Comparison of ENCODE assay signal across 9 cellular contexts in genomic region chr1:21586926-21587601, GRCh38.
A peak's percentile ranks its signal among the peaks of the same experiment; 100 is the strongest.
DNase-seq lines count a peak whose midpoint lies in the region; ATAC-seq and TF ChIP-seq lines count a peak whose summit lies in the region.
"Had no signal": no experiment of that assay in that cellular context is flagged by ENCODE, and none has a peak within 500 bp of the region (broad histone marks: within the 10 kb centered on the region; RNA-seq: fewer than 3 reads in every experiment).

No MANE protein-coding gene starts in this region.

- DNase-seq in EL (peak; percentile 97), RWPE1 (ENCODE audit: low spot score) (peak; percentile 87), foreskin keratinocyte (peak; percentile 42 to 58), ovary (peak in 3 of 5 donors; percentile 28 to 57 (median 30)), NCI-H345 treated with DMSO at 0.1 percent for 48 hours (lab: John Stamatoyannopoulos, UW; ENCODE audit: unreplicated experiment) (no peak), NCI-H146 treated with DMSO at 0.1 percent for 48 hours (lab: John Stamatoyannopoulos, UW; ENCODE audit: unreplicated experiment) (no peak), GF-D8 (lab: John Stamatoyannopoulos, UW) (no peak)

- POLR2A ChIA-PET in RWPE1 (lab: Yijun Ruan, JAX; ENCODE audit: low non-redundant PET) = no interaction called here

- WGBS in ovary, 3 donors = 21 to 22% (median 22%) methylated on average over 24 of the region's 24 CpGs

- H3K36me3 ChIP-seq in ovary = no peaks in the 10 kb centered on the region

- H3K27me3 ChIP-seq in foreskin keratinocyte (peaks cover 12% of the 10 kb centered on the region), ovary (no peaks in the 10 kb centered on the region)

- H3K4me3 ChIP-seq in ovary = no peak overlapping the region

- H3K9me3 ChIP-seq in ovary = no peaks in the 10 kb centered on the region

- intact Hi-C loops in ovary (cut with DNase I) = no loop called here

- H3K4me1 ChIP-seq in foreskin keratinocyte = no peaks in the 10 kb centered on the region
- no peaks in the 10 kb centered on the region for H3K4me1 ChIP-seq in ovary (ENCODE audit: insufficient read depth)

- H3K27ac ChIP-seq in RWPE1 (peak overlapping the region; percentile 33), foreskin keratinocyte (no peak overlapping the region), ovary (no peak overlapping the region)

- TF ChIP-seq CTCF in RWPE1 (conservative IDR thresholded peaks at IDR 0.05; ENCODE audit: low read depth) = no peak
- no peak for TF ChIP-seq CTCF in foreskin keratinocyte (conservative IDR thresholded peaks at IDR 0.05)
- TF ChIP-seq CTCF in ovary (IDR thresholded peaks at IDR 0.05) = no peak

- ATAC-seq in foreskin keratinocyte (peak; percentile 78), GM18517 (IDR thresholded peaks at IDR 0.05; ENCODE audit: unreplicated experiment) (no peak)
- ATAC-seq: activated T-helper 17 cell treated with anti-CD3 and anti-CD28 coated beads, Interleukin-2, amount 50 U/mL, for 72 hours had no signal

- TF ChIP-seq EP300 in ovary (IDR thresholded peaks at IDR 0.05) = no peak

- TF ChIP-seq POLR2A in ovary (IDR thresholded peaks at IDR 0.05) = no peak

- CTCF ChIA-PET in RWPE1 (lab: Yijun Ruan, JAX) = interaction anchor here (0.6 to 0.8 kb wide), 2 partner anchors 19 to 48 kb away, joined by 3 to 4 read pairs; no protein-coding TSS in a partner anchor

Comparison
In these comparisons a context has a peak if more than half of its experiments do, and no peak if none do; other contexts are left out.
1. DNase-seq: peak in EL (single experiment), RWPE1 (single experiment), foreskin keratinocyte (2 of 2) and ovary (3 of 5); none in NCI-H345 treated with DMSO at 0.1 percent for 48 hours (single experiment), NCI-H146 treated with DMSO at 0.1 percent for 48 hours (single experiment) and GF-D8 (single experiment).